ENCODE assay signal across 10 cellular contexts in the genomic region with DNA sequence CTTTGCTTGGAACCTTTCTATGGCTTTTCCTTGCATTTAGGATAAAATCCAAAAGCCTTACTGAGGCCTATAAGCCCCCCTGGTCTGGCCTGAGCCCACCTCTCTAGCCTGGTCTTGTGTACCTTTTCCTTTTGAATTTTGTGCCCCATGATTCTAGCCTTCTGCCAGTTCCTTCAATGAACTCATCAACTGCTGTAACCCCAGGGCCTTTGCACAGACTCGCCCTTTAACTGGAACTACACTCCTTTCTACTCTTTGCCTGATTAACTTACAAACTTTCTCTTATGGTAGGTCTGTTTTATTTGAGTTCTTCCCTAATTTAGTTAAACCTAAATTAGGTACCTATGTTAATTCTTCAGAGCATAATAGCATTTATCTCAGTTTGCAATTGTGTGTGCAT. TPM values are rescaled to one million over a fixed set of nuclear protein-coding genes. Genes with fewer than 3 reads are reported as not detected.
DNase-seq lines count a peak whose midpoint lies in the region; ATAC-seq and TF ChIP-seq lines count a peak whose summit lies in the region.
"Had no signal": no experiment of that assay in that cellular context is flagged by ENCODE, and none has a peak within 500 bp of the region (broad histone marks: within the 10 kb centered on the region; RNA-seq: fewer than 3 reads in every experiment).

No MANE protein-coding gene starts in this region.

- intact Hi-C loops in activated CD4-positive, alpha-beta T cell treated with anti-CD3 and anti-CD28 coated beads, Interleukin-2, amount 10 ng/mL, durations not matched to agents 24 days and 14 days (cut with micrococcal nuclease): no loop called here
- intact Hi-C loops in right lobe of liver (cut with DNase I): no loop called here

- H3K4me1 ChIP-seq in right lobe of liver (peaks cover 0 to 47% (median 16%) of the 10 kb centered on the region in 4 donors), subcutaneous abdominal adipose tissue (ENCODE audit: control insufficient read depth in 5 of 5, insufficient read depth in 5 of 5, low read length in 5 of 5) (peaks cover 6 to 80% (median 64%) of the 10 kb centered on the region in 5 donors)

- H3K27me3 ChIP-seq in right lobe of liver (no peaks in the 10 kb centered on the region), subcutaneous abdominal adipose tissue (ENCODE audit: control insufficient read depth in 5 of 5, insufficient read depth in 4 of 5, low read length in 5 of 5) (no peaks in the 10 kb centered on the region)

- H3K27ac Mint-ChIP-seq in activated CD4-positive, alpha-beta T cell treated with anti-CD3 and anti-CD28 coated beads, Interleukin-2, amount 10 ng/mL, durations not matched to agents 24 days and 14 days: peak overlapping the region; percentile 9
- peak overlapping the region; percentile 90 for H3K27ac Mint-ChIP-seq in activated CD8-positive, alpha-beta T cell treated with anti-CD3 and anti-CD28 coated beads, Interleukin-2, amount 10 ng/mL, durations not matched to agents 7 days and 5 days

- no peak overlapping the region for H3K9ac ChIP-seq in subcutaneous abdominal adipose tissue (ENCODE audit: low read length in 5 of 5)

- no peaks in the 10 kb centered on the region for H3K27me3 Mint-ChIP-seq in activated CD4-positive, alpha-beta T cell treated with anti-CD3 and anti-CD28 coated beads, Interleukin-2, amount 10 ng/mL, durations not matched to agents 24 days and 14 days
- no peaks in the 10 kb centered on the region for H3K27me3 Mint-ChIP-seq in activated CD8-positive, alpha-beta T cell treated with anti-CD3 and anti-CD28 coated beads, Interleukin-2, amount 10 ng/mL, durations not matched to agents 7 days and 5 days (ENCODE audit: low read depth)

- peak overlapping the region in 2 of 3 donors; percentile 92 to 97 for H3K27ac ChIP-seq in right lobe of liver
- H3K27ac ChIP-seq in subcutaneous abdominal adipose tissue (ENCODE audit: low read depth, low read length): peak overlapping the region; percentile 87

- H3K36me3 ChIP-seq in right lobe of liver (no peaks in the 10 kb centered on the region), subcutaneous abdominal adipose tissue (ENCODE audit: control insufficient read depth in 5 of 5, insufficient read depth in 5 of 5, low read length in 5 of 5) (peaks cover 0 to 9% (median 2%) of the 10 kb centered on the region in 5 donors)

- TF ChIP-seq CTCF in right lobe of liver (IDR thresholded peaks at IDR 0.05): no peak

- peaks cover 57% of the 10 kb centered on the region for H3K4me1 Mint-ChIP-seq in activated CD4-positive, alpha-beta T cell treated with anti-CD3 and anti-CD28 coated beads, Interleukin-2, amount 10 ng/mL, durations not matched to agents 24 days and 14 days
- H3K4me1 Mint-ChIP-seq in activated CD8-positive, alpha-beta T cell treated with anti-CD3 and anti-CD28 coated beads, Interleukin-2, amount 10 ng/mL, durations not matched to agents 7 days and 5 days (ENCODE audit: low read depth): peaks cover 77% of the 10 kb centered on the region

- 100% methylated on average over 1 of the region's 1 CpG for WGBS in right lobe of liver (ENCODE audit: insufficient coverage, low coverage, low lambda C conversion rate, missing lambda C conversion rate)

- H3K9me3 ChIP-seq in right lobe of liver: no peaks in the 10 kb centered on the region
- no peaks in the 10 kb centered on the region for H3K9me3 ChIP-seq in subcutaneous abdominal adipose tissue (ENCODE audit: control insufficient read depth in 5 of 5, low read length in 5 of 5)

- CTCF ChIA-PET in activated CD8-positive, alpha-beta T cell treated with anti-CD3 and anti-CD28 coated beads, Interleukin-2, amount 10 ng/mL, durations not matched to agents 7 days and 5 days (lab: Charles Lee): interaction anchor here (0.7 to 2.4 kb wide), 11 partner anchors 13 to 52 kb away, joined by 3 to 14 read pairs (median 3); no protein-coding TSS in a partner anchor

- no peak overlapping the region for H3K4me3 Mint-ChIP-seq in activated CD4-positive, alpha-beta T cell treated with anti-CD3 and anti-CD28 coated beads, Interleukin-2, amount 10 ng/mL, durations not matched to agents 24 days and 14 days
- no peak overlapping the region for H3K4me3 Mint-ChIP-seq in activated CD8-positive, alpha-beta T cell treated with anti-CD3 and anti-CD28 coated beads, Interleukin-2, amount 10 ng/mL, durations not matched to agents 7 days and 5 days

- POLR2A ChIA-PET in activated CD8-positive, alpha-beta T cell treated with anti-CD3 and anti-CD28 coated beads, Interleukin-2, amount 10 ng/mL, durations not matched to agents 7 days and 5 days (lab: Charles Lee): interaction anchor here (1.6 to 3.4 kb wide), 2 partner anchors 15 to 17 kb away, joined by 8 to 20 read pairs; no protein-coding TSS in a partner anchor

- no peak for TF ChIP-seq POLR2A in right lobe of liver (IDR thresholded peaks at IDR 0.05)

- H3K36me3 Mint-ChIP-seq in activated CD4-positive, alpha-beta T cell treated with anti-CD3 and anti-CD28 coated beads, Interleukin-2, amount 10 ng/mL, durations not matched to agents 24 days and 14 days (ENCODE audit: low read depth): peaks cover 38% of the 10 kb centered on the region
- peaks cover 57% of the 10 kb centered on the region for H3K36me3 Mint-ChIP-seq in activated CD8-positive, alpha-beta T cell treated with anti-CD3 and anti-CD28 coated beads, Interleukin-2, amount 10 ng/mL, durations not matched to agents 7 days and 5 days (ENCODE audit: low read depth)

- no peak for DNase-seq in activated CD4-positive, alpha-beta T cell treated with anti-CD3 and anti-CD28 coated beads, Interleukin-2, amount 10 ng/mL, durations not matched to agents 24 days and 14 days
- DNase-seq in activated CD4-positive, alpha-beta T cell treated with anti-CD3 and anti-CD28 coated beads, Interleukin-2, amount 50 U/mL, for 4 hours: no peak
- no peak for DNase-seq in activated CD8-positive, alpha-beta T cell treated with anti-CD3 and anti-CD28 coated beads, Interleukin-2, amount 10 ng/mL, durations not matched to agents 7 days and 5 days
- DNase-seq in right lobe of liver (no peak), HuH-7.5 (ENCODE audit: low spot score) (no peak)
- no peak for DNase-seq in central memory CD4-positive, alpha-beta T cell

- H3K4me3 ChIP-seq in right lobe of liver: no peak overlapping the region
- H3K4me3 ChIP-seq in subcutaneous abdominal adipose tissue (ENCODE audit: low read depth in 1 of 5, low read length in 5 of 5): no peak overlapping the region

- no peak for ATAC-seq in activated CD8-positive, alpha-beta T cell treated with anti-CD3 and anti-CD28 coated beads, Interleukin-2, amount 10 ng/mL, durations not matched to agents 7 days and 5 days
- ATAC-seq in right lobe of liver (no peak), HG02938 (IDR thresholded peaks at IDR 0.05; ENCODE audit: unreplicated experiment) (no peak)

- no peaks in the 10 kb centered on the region for H3K9me3 Mint-ChIP-seq in activated CD4-positive, alpha-beta T cell treated with anti-CD3 and anti-CD28 coated beads, Interleukin-2, amount 10 ng/mL, durations not matched to agents 24 days and 14 days
- H3K9me3 Mint-ChIP-seq in activated CD8-positive, alpha-beta T cell treated with anti-CD3 and anti-CD28 coated beads, Interleukin-2, amount 10 ng/mL, durations not matched to agents 7 days and 5 days (ENCODE audit: insufficient read depth): no peaks in the 10 kb centered on the region

RNA-seq across cellular contexts. Expression of a gene that starts 24.2 kb away (rescaled TPM):
- 0.23 and 0.38 TPM in 2 replicates for total RNA-seq in activated CD4-positive, alpha-beta T cell treated with anti-CD3 and anti-CD28 coated beads, Interleukin-2, amount 10 ng/mL, durations not matched to agents 24 days and 14 days
- under 1 TPM in 1 of 2 experiments, not detected in 1; 0.29 TPM for total RNA-seq in activated CD8-positive, alpha-beta T cell treated with anti-CD3 and anti-CD28 coated beads, Interleukin-2, amount 10 ng/mL, durations not matched to agents 7 days and 5 days
- total RNA-seq in right lobe of liver: under 1 TPM in 5 of 6 experiments, not detected in 1; 0.22 to 0.78 (median 0.37) TPM
- total RNA-seq: G401, M059J had no signal

RNA-seq across cellular contexts. Expression of a gene that starts 31.3 kb away (rescaled TPM):
- total RNA-seq in activated CD4-positive, alpha-beta T cell treated with anti-CD3 and anti-CD28 coated beads, Interleukin-2, amount 10 ng/mL, durations not matched to agents 24 days and 14 days: 24.0 and 26.2 TPM in 2 replicates
- total RNA-seq in activated CD8-positive, alpha-beta T cell treated with anti-CD3 and anti-CD28 coated beads, Interleukin-2, amount 10 ng/mL, durations not matched to agents 7 days and 5 days: 10 to 100 TPM; 61.1 to 63.2 TPM
- total RNA-seq in right lobe of liver: 10 to 100 TPM; 17.7 to 41.9 (median 22.9) TPM

RNA-seq across cellular contexts. Expression of a gene that starts 52.6 kb away (rescaled TPM):
- total RNA-seq in activated CD4-positive, alpha-beta T cell treated with anti-CD3 and anti-CD28 coated beads, Interleukin-2, amount 10 ng/mL, durations not matched to agents 24 days and 14 days: 139 and 142 TPM in 2 replicates
- total RNA-seq in activated CD8-positive, alpha-beta T cell treated with anti-CD3 and anti-CD28 coated beads, Interleukin-2, amount 10 ng/mL, durations not matched to agents 7 days and 5 days: 100 to 1,000 TPM; 103 to 110 TPM
- 1 to 10 TPM in 5 of 6 experiments, under 1 TPM in 1; 0.42 to 9.1 (median 3.1) TPM for total RNA-seq in right lobe of liver

Comparison
In these comparisons a context has a peak if more than half of its experiments do, and no peak if none do; other contexts are left out.
1. RNA of a gene that starts 52.6 kb away (total RNA-seq): 139 to 142 TPM in activated CD4-positive, alpha-beta T cell treated with anti-CD3 and anti-CD28 coated beads, Interleukin-2, amount 10 ng/mL, durations not matched to agents 24 days and 14 days and 103 to 110 TPM in activated CD8-positive, alpha-beta T cell treated with anti-CD3 and anti-CD28 coated beads, Interleukin-2, amount 10 ng/mL, durations not matched to agents 7 days and 5 days; 0.42 to 9.1 TPM in right lobe of liver; every median in the first group is over 10 times any median in the second.